In the genomic region with DNA sequence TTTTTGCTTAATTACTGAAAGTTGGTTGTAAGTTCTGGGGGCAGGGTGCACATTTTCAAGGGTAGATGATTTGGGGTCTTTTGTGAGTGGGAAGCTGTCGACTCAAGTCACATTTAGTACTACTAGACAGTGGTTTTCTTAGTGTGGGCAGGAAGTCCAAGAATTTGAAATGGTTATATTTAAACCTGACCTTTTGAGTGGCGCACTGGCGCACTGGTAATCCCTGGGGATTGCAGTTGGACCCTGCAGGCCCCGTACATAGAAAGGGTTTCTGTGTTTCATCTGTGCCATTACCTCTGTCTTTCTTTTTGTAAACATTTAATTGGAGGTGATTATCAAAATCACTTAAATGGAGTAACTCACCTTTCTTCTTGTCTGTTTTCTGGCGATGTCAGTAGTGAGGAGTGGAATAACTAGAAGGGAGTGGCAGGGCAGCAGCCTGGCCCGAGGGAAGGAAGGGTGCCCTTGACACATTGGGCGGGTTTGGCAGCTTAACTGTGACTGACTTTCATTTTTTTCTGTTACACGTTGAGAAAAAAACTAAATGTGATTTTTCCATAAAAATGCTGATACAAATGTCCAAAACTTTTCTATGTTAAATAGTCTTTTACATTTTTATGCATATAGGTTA, we compare ENCODE assay signal across 1 cellular context.
TF ChIP-seq lines count a peak whose summit lies in the region.

No MANE protein-coding gene starts in this region.

TF ChIP-seq in HepG2, 621 proteins besides CTCF, POLR2A, EP300 and RAD21:
- TF ChIP-seq, protein P1, sequence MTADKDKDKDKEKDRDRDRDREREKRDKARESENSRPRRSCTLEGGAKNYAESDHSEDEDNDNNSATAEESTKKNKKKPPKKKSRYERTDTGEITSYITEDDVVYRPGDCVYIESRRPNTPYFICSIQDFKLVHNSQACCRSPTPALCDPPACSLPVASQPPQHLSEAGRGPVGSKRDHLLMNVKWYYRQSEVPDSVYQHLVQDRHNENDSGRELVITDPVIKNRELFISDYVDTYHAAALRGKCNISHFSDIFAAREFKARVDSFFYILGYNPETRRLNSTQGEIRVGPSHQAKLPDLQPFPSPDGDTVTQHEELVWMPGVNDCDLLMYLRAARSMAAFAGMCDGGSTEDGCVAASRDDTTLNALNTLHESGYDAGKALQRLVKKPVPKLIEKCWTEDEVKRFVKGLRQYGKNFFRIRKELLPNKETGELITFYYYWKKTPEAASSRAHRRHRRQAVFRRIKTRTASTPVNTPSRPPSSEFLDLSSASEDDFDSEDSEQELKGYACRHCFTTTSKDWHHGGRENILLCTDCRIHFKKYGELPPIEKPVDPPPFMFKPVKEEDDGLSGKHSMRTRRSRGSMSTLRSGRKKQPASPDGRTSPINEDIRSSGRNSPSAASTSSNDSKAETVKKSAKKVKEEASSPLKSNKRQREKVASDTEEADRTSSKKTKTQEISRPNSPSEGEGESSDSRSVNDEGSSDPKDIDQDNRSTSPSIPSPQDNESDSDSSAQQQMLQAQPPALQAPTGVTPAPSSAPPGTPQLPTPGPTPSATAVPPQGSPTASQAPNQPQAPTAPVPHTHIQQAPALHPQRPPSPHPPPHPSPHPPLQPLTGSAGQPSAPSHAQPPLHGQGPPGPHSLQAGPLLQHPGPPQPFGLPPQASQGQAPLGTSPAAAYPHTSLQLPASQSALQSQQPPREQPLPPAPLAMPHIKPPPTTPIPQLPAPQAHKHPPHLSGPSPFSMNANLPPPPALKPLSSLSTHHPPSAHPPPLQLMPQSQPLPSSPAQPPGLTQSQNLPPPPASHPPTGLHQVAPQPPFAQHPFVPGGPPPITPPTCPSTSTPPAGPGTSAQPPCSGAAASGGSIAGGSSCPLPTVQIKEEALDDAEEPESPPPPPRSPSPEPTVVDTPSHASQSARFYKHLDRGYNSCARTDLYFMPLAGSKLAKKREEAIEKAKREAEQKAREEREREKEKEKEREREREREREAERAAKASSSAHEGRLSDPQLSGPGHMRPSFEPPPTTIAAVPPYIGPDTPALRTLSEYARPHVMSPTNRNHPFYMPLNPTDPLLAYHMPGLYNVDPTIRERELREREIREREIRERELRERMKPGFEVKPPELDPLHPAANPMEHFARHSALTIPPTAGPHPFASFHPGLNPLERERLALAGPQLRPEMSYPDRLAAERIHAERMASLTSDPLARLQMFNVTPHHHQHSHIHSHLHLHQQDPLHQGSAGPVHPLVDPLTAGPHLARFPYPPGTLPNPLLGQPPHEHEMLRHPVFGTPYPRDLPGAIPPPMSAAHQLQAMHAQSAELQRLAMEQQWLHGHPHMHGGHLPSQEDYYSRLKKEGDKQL (CRISPR knock-in tag; IDR thresholded peaks at IDR 0.05; ENCODE audit: low read depth), result no peak
- TF ChIP-seq ZNF589 (CRISPR knock-in tag; conservative IDR thresholded peaks at IDR 0.05), result no peak
- TF ChIP-seq RFXANK (CRISPR knock-in tag; IDR thresholded peaks at IDR 0.05), result no peak
- TF ChIP-seq AGO1 (IDR thresholded peaks at IDR 0.05; ENCODE audit: low read depth, low read length, poor library complexity, severe bottlenecking), result no peak
- no peak for TF ChIP-seq ZFY (CRISPR knock-in tag; IDR thresholded peaks at IDR 0.05)
- no peak for TF ChIP-seq ZNF256 (CRISPR knock-in tag; conservative IDR thresholded peaks at IDR 0.05)
- TF ChIP-seq, protein P2, sequence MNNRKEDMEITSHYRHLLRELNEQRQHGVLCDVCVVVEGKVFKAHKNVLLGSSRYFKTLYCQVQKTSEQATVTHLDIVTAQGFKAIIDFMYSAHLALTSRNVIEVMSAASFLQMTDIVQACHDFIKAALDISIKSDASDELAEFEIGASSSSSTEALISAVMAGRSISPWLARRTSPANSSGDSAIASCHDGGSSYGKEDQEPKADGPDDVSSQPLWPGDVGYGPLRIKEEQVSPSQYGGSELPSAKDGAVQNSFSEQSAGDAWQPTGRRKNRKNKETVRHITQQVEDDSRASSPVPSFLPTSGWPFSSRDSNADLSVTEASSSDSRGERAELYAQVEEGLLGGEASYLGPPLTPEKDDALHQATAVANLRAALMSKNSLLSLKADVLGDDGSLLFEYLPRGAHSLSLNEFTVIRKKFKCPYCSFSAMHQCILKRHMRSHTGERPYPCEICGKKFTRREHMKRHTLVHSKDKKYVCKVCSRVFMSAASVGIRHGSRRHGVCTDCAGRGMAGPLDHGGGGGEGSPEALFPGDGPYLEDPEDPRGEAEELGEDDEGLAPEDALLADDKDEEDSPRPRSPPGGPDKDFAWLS (CRISPR knock-in tag; IDR thresholded peaks at IDR 0.05; ENCODE audit: borderline replicate concordance), result no peak
- TF ChIP-seq ERF (CRISPR knock-in tag; IDR thresholded peaks at IDR 0.05), result no peak
- TF ChIP-seq PITX1 (CRISPR knock-in tag; IDR thresholded peaks at IDR 0.05), result no peak
- no peak for TF ChIP-seq ZNF251 (CRISPR knock-in tag; IDR thresholded peaks at IDR 0.05)
- no peak for TF ChIP-seq RCOR2 (CRISPR knock-in tag; IDR thresholded peaks at IDR 0.05)
- no peak for TF ChIP-seq EEA1 (CRISPR knock-in tag; IDR thresholded peaks at IDR 0.05; ENCODE audit: borderline replicate concordance)
- TF ChIP-seq TP53 (CRISPR knock-in tag; conservative IDR thresholded peaks at IDR 0.05), result no peak
- no peak for TF ChIP-seq TEAD2 (CRISPR knock-in tag; IDR thresholded peaks at IDR 0.05)
- no peak for TF ChIP-seq ZC3H4 (CRISPR knock-in tag; IDR thresholded peaks at IDR 0.05; ENCODE audit: borderline replicate concordance)
- TF ChIP-seq TBX3 (IDR thresholded peaks at IDR 0.05; ENCODE audit: borderline replicate concordance), result no peak
- no peak for TF ChIP-seq ZNF83 (CRISPR knock-in tag; IDR thresholded peaks at IDR 0.05; ENCODE audit: borderline replicate concordance)
- no peak for TF ChIP-seq ZC3H13 (CRISPR knock-in tag; IDR thresholded peaks at IDR 0.05)
- no peak for TF ChIP-seq DMAP1 (CRISPR knock-in tag; IDR thresholded peaks at IDR 0.05)
